13 cellular contexts compared by ENCODE assay signal in genomic region chr14:22497144-22497423, GRCh38.
A peak's percentile ranks its signal among the peaks of the same experiment; 100 is the strongest.
DNase-seq lines count a peak whose midpoint lies in the region; ATAC-seq and TF ChIP-seq lines count a peak whose summit lies in the region.
"Had no signal": no experiment of that assay in that cellular context is flagged by ENCODE, and none has a peak within 500 bp of the region (broad histone marks: within the 10 kb centered on the region; RNA-seq: fewer than 3 reads in every experiment).

No MANE protein-coding gene starts in this region.

- no peaks in the 10 kb centered on the region for H3K79me1 ChIP-seq in trophoblast cell (ENCODE audit: low read length)

- H3K36me3 ChIP-seq in trophoblast cell (ENCODE audit: control insufficient read depth in 1 of 2, insufficient read depth in 2 of 2, low read length in 2 of 2) (no peaks in the 10 kb centered on the region), upper lobe of left lung (no peaks in the 10 kb centered on the region)

- no peak overlapping the region for H3K23ac ChIP-seq in trophoblast cell (ENCODE audit: low read length)

- no peak for TF ChIP-seq CTCF in upper lobe of left lung (IDR thresholded peaks at IDR 0.05)

- H2BK12ac ChIP-seq in trophoblast cell (ENCODE audit: low read length) = no peak overlapping the region

- H2AK5ac ChIP-seq in trophoblast cell (ENCODE audit: low read length) = no peak overlapping the region

- TF ChIP-seq EP300 in upper lobe of left lung (IDR thresholded peaks at IDR 0.05) = no peak

- H3K4me1 Mint-ChIP-seq in activated naive CD4-positive, alpha-beta T cell treated with anti-CD3 and anti-CD28 coated beads, Interleukin-2, amount 10 ng/mL, durations not matched to agents 7 days and 5 days = peaks cover 30% of the 10 kb centered on the region
- peaks cover 42 to 79% of the 10 kb centered on the region in 2 donors for H3K4me1 Mint-ChIP-seq in stimulated activated naive B cell treated with anti-CD40 and anti-IgM and Interleukin-4, amounts not matched to agents 10 μg/mL and 1 μg/mL and 100 μg/mL, for 72 hours

- no peak overlapping the region for H2BK120ac ChIP-seq in trophoblast cell (ENCODE audit: insufficient read depth, low read length, poor library complexity)

- no peaks in the 10 kb centered on the region for H3K79me2 ChIP-seq in trophoblast cell (ENCODE audit: control insufficient read depth, insufficient read depth, low read length, poor library complexity)
- H3K79me2 ChIP-seq: parathyroid adenoma had no signal

- H3K27me3 Mint-ChIP-seq in activated naive CD4-positive, alpha-beta T cell treated with anti-CD3 and anti-CD28 coated beads, Interleukin-2, amount 10 ng/mL, durations not matched to agents 7 days and 5 days = no peaks in the 10 kb centered on the region
- H3K27me3 Mint-ChIP-seq in stimulated activated naive B cell treated with anti-CD40 and anti-IgM and Interleukin-4, amounts not matched to agents 10 μg/mL and 1 μg/mL and 100 μg/mL, for 72 hours = no peaks in the 10 kb centered on the region

- peaks cover 96% of the 10 kb centered on the region for H3K36me3 Mint-ChIP-seq in activated naive CD4-positive, alpha-beta T cell treated with anti-CD3 and anti-CD28 coated beads, Interleukin-2, amount 10 ng/mL, durations not matched to agents 7 days and 5 days
- peaks cover 67 to 72% of the 10 kb centered on the region in 2 donors for H3K36me3 Mint-ChIP-seq in activated naive CD4-positive, alpha-beta T cell treated with anti-CD3 and anti-CD28 coated beads, Interleukin-2, amount 50 U/mL, for 72 hours
- peaks cover 4% of the 10 kb centered on the region in 2 donors for H3K36me3 Mint-ChIP-seq in stimulated activated naive B cell treated with anti-CD40 and anti-IgM and Interleukin-4, amounts not matched to agents 10 μg/mL and 1 μg/mL and 100 μg/mL, for 72 hours

- no peak overlapping the region for H4K12ac ChIP-seq in trophoblast cell (ENCODE audit: low read depth, low read length)

- no peak overlapping the region for H3K18ac ChIP-seq in trophoblast cell (ENCODE audit: low read length)

- H4K91ac ChIP-seq in trophoblast cell (ENCODE audit: low read depth, low read length) = no peak overlapping the region

- no peak overlapping the region for H3K4ac ChIP-seq in trophoblast cell (ENCODE audit: low read depth, low read length)

- H3K4me2 ChIP-seq in trophoblast cell (ENCODE audit: low read length) = no peak overlapping the region
- H3K4me2 ChIP-seq: KMS-11 had no signal

- no peak overlapping the region for H3K9ac ChIP-seq in trophoblast cell (ENCODE audit: low read length)
- H3K9ac ChIP-seq: KMS-11, parathyroid adenoma had no signal

- no CpG with 5 or more reads among the region's 2 CpGs for WGBS in trophoblast cell (ENCODE audit: extremely low coverage, insufficient coverage, insufficient read length)
- 70 to 85% methylated on average over 2 of the region's 2 CpGs for WGBS in upper lobe of left lung, 2 donors

- H3K27me3 ChIP-seq in trophoblast cell (ENCODE audit: insufficient read depth, low read length) (no peaks in the 10 kb centered on the region), upper lobe of left lung (no peaks in the 10 kb centered on the region)

- no peak for TF ChIP-seq POLR2A in upper lobe of left lung (IDR thresholded peaks at IDR 0.05)

- H3K27ac ChIP-seq in trophoblast cell (ENCODE audit: low read depth, low read length) = no peak overlapping the region
- H3K27ac ChIP-seq in upper lobe of left lung = no peak overlapping the region
- H3K27ac ChIP-seq: KMS-11, parathyroid adenoma had no signal

- H2BK5ac ChIP-seq in trophoblast cell (ENCODE audit: low read depth, low read length, poor library complexity) = no peak overlapping the region

- no peak for DNase-seq in activated naive CD4-positive, alpha-beta T cell treated with anti-CD3 and anti-CD28 coated beads, Interleukin-2, amount 10 ng/mL, durations not matched to agents 7 days and 5 days
- no peak for DNase-seq in activated naive CD4-positive, alpha-beta T cell treated with Interleukin-2 at 50 U/mL for 16 hours
- no peak for DNase-seq in activated naive CD4-positive, alpha-beta T cell treated with anti-CD3 and anti-CD28 coated beads, Interleukin-2, amount 50 U/mL, for 72 hours (ENCODE audit: low spot score in 2 of 2)
- DNase-seq in stimulated activated naive B cell treated with anti-CD40 and anti-IgM and Interleukin-4, amounts not matched to agents 10 μg/mL and 1 μg/mL and 100 μg/mL, for 72 hours = no peak
- DNase-seq in trophoblast cell (no peak), upper lobe of left lung (no peak), medulla oblongata (ENCODE audit: extremely low spot score) (no peak)
- DNase-seq: NCI-H1694, NCI-H774 had no signal

- H3K27ac Mint-ChIP-seq in activated naive CD4-positive, alpha-beta T cell treated with anti-CD3 and anti-CD28 coated beads, Interleukin-2, amount 10 ng/mL, durations not matched to agents 7 days and 5 days = peak overlapping the region; percentile 96
- H3K27ac Mint-ChIP-seq in activated naive CD4-positive, alpha-beta T cell treated with anti-CD3 and anti-CD28 coated beads, Interleukin-2, amount 50 U/mL, for 72 hours = peak overlapping the region; percentile 85 to 97
- H3K27ac Mint-ChIP-seq in stimulated activated naive B cell treated with anti-CD40 and anti-IgM and Interleukin-4, amounts not matched to agents 10 μg/mL and 1 μg/mL and 100 μg/mL, for 72 hours = peak overlapping the region; percentile 82

- peak; percentile 16 for ATAC-seq in HG03095 (IDR thresholded peaks at IDR 0.05; ENCODE audit: unreplicated experiment)
- ATAC-seq in activated naive CD4-positive, alpha-beta T cell treated with anti-CD3 and anti-CD28 coated beads, Interleukin-2, amount 50 U/mL, for 72 hours = no peak
- ATAC-seq in stimulated activated naive B cell treated with anti-CD40 and anti-IgM and Interleukin-4, amounts not matched to agents 10 μg/mL and 1 μg/mL and 100 μg/mL, for 72 hours (replicated peaks) = no peak
- no peak for ATAC-seq in upper lobe of left lung (ENCODE audit: low FRiP score in 2 of 2)
- ATAC-seq: activated CD4-positive, CD25-positive, alpha-beta regulatory T cell treated with anti-CD3 and anti-CD28 coated beads, Interleukin-2, amount 50 U/mL, for 24 hours had no signal

- H3K9me3 Mint-ChIP-seq in activated naive CD4-positive, alpha-beta T cell treated with anti-CD3 and anti-CD28 coated beads, Interleukin-2, amount 10 ng/mL, durations not matched to agents 7 days and 5 days = no peaks in the 10 kb centered on the region
- no peaks in the 10 kb centered on the region for H3K9me3 Mint-ChIP-seq in activated naive CD4-positive, alpha-beta T cell treated with anti-CD3 and anti-CD28 coated beads, Interleukin-2, amount 50 U/mL, for 72 hours
- no peaks in the 10 kb centered on the region for H3K9me3 Mint-ChIP-seq in stimulated activated naive B cell treated with anti-CD40 and anti-IgM and Interleukin-4, amounts not matched to agents 10 μg/mL and 1 μg/mL and 100 μg/mL, for 72 hours

- CTCF ChIA-PET in activated naive CD4-positive, alpha-beta T cell treated with anti-CD3 and anti-CD28 coated beads, Interleukin-2, amount 10 ng/mL, durations not matched to agents 7 days and 5 days (lab: Charles Lee) = interaction anchor here (1.4 kb wide), 2 partner anchors 59 to 67 kb away, joined by 3 read pairs; no protein-coding TSS in a partner anchor

- no peak overlapping the region for H4K8ac ChIP-seq in trophoblast cell (ENCODE audit: low read depth, low read length)

- peaks cover 4% of the 10 kb centered on the region in 2 experiments for H3K4me1 ChIP-seq in trophoblast cell (ENCODE audit: control insufficient read depth in 1 of 2, insufficient read depth in 2 of 2, low read length in 2 of 2)
- no peaks in the 10 kb centered on the region for H3K4me1 ChIP-seq in upper lobe of left lung
- H3K4me1 ChIP-seq: parathyroid adenoma had no signal

- peak overlapping the region; percentile 84 for H3K4me3 Mint-ChIP-seq in activated naive CD4-positive, alpha-beta T cell treated with anti-CD3 and anti-CD28 coated beads, Interleukin-2, amount 10 ng/mL, durations not matched to agents 7 days and 5 days
- H3K4me3 Mint-ChIP-seq in stimulated activated naive B cell treated with anti-CD40 and anti-IgM and Interleukin-4, amounts not matched to agents 10 μg/mL and 1 μg/mL and 100 μg/mL, for 72 hours = peak overlapping the region; percentile 17 to 50

- H3K4me3 ChIP-seq in trophoblast cell (ENCODE audit: low read depth, low read length) (no peak overlapping the region), upper lobe of left lung (no peak overlapping the region)

- H3K9me3 ChIP-seq in trophoblast cell (ENCODE audit: insufficient read depth, low read depth, low read length) (no peaks in the 10 kb centered on the region), upper lobe of left lung (no peaks in the 10 kb centered on the region)

- no peak overlapping the region for H2AFZ ChIP-seq in trophoblast cell (ENCODE audit: insufficient read depth, low read length, poor library complexity)
- H2AFZ ChIP-seq: parathyroid adenoma had no signal

- H3K14ac ChIP-seq in trophoblast cell (ENCODE audit: low read length) = no peak overlapping the region
